In the genomic region with DNA sequence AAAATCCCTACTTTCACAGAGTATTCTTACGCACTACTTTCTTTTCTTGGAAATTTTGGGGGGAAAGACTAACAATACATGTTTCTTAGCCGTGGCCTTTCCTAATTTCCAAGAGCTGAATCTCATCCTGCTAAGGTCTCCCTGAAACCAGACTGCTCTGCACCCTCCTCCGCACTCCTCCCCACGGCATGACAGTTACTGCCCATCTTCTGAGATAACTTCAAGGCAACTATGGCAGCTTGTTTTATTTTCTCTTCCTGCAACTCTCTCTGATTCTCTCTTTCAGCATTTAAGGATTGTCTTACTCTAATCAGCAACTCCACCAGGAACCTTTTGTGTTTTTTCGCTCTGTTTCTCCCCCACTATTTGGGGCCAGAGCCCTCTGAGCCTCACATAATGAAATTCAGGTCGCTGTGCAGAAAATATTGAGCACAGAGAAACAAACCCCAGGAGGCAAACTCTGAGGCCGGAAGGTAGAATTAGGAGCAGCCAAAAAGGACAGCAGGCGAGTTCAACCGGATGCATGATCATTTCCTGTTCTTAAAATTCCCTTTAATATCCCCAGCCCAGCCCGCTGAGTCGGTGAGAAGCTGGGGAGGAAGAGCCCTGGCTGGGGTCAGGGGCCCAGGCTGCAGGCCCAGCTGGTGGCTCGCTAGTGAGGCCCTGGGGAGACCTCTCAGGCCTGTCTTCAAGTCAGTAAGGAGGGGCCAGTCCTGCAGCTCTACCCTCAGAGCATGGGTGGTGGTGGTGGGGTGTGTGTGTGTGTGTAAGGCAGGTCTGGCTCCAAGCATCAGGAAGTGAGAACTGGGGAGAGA, we compare ENCODE assay signal across 10 cellular contexts.
DNase-seq lines count a peak whose midpoint lies in the region; TF ChIP-seq lines count a peak whose summit lies in the region.
"Had no signal": no experiment of that assay in that cellular context is flagged by ENCODE, and none has a peak within 500 bp of the region (broad histone marks: within the 10 kb centered on the region; RNA-seq: fewer than 3 reads in every experiment).

No MANE protein-coding gene starts in this region.

- H3K9me3 ChIP-seq in thyroid gland = no peaks in the 10 kb centered on the region

- H3K36me3 ChIP-seq in thyroid gland = no peaks in the 10 kb centered on the region

- no peaks in the 10 kb centered on the region for H3K36me3 Mint-ChIP-seq in dendritic cell treated with granulocyte-macrophage colony-stimulating factor and Interleukin-4, amounts not matched to agents 40 ng/mL and 50 ng/mL, for 4 days (ENCODE audit: low read depth)
- H3K36me3 Mint-ChIP-seq in nephron (ENCODE audit: low read depth) = no peaks in the 10 kb centered on the region

- DNase-seq in CD1c-positive myeloid dendritic cell (ENCODE audit: extremely low spot score) (peak; percentile 10), NCI-H226 (peak; percentile 48), NCI-H2107 treated with DMSO at 0.1 percent for 48 hours (lab: John Stamatoyannopoulos, UW; ENCODE audit: unreplicated experiment) (no peak), thyroid gland (no peak), KG1 (lab: John Stamatoyannopoulos, UW) (no peak)
- no peak for DNase-seq in activated naive CD4-positive, alpha-beta T cell (lab: John Stamatoyannopoulos, UW)
- DNase-seq: DMS53 had no signal

- peak overlapping the region; percentile 56 for H3K27ac Mint-ChIP-seq in dendritic cell treated with granulocyte-macrophage colony-stimulating factor and Interleukin-4, amounts not matched to agents 40 ng/mL and 50 ng/mL, for 4 days
- peak overlapping the region; percentile 96 to 97 (median 96) for H3K27ac Mint-ChIP-seq in nephron
- H3K27ac Mint-ChIP-seq: stimulated activated naive CD8-positive, alpha-beta T cell treated with anti-CD3 and anti-CD28 coated beads, Interleukin-15, Interleukin-2, amounts not matched to agents 100 ng/mL and 50 ng/mL, for 24 hours had no signal

- no peak overlapping the region for H3K27ac ChIP-seq in thyroid gland

- no peak for TF ChIP-seq POLR2A in thyroid gland (IDR thresholded peaks at IDR 0.05)

- H3K9me3 Mint-ChIP-seq in dendritic cell treated with granulocyte-macrophage colony-stimulating factor and Interleukin-4, amounts not matched to agents 40 ng/mL and 50 ng/mL, for 4 days = no peaks in the 10 kb centered on the region
- no peaks in the 10 kb centered on the region for H3K9me3 Mint-ChIP-seq in nephron
- H3K9me3 Mint-ChIP-seq: stimulated activated naive CD8-positive, alpha-beta T cell treated with anti-CD3 and anti-CD28 coated beads, Interleukin-15, Interleukin-2, amounts not matched to agents 100 ng/mL and 50 ng/mL, for 24 hours had no signal

- peaks cover 12% of the 10 kb centered on the region for H3K27me3 Mint-ChIP-seq in dendritic cell treated with granulocyte-macrophage colony-stimulating factor and Interleukin-4, amounts not matched to agents 40 ng/mL and 50 ng/mL, for 4 days
- H3K27me3 Mint-ChIP-seq in nephron (ENCODE audit: low read depth) = peaks cover 7% of the 10 kb centered on the region

- 69 to 78% methylated on average over 12 of the region's 12 CpGs for WGBS in thyroid gland, 2 donors

- no peak overlapping the region for H3K4me3 Mint-ChIP-seq in dendritic cell treated with granulocyte-macrophage colony-stimulating factor and Interleukin-4, amounts not matched to agents 40 ng/mL and 50 ng/mL, for 4 days
- peak overlapping the region; percentile 2 to 34 (median 3) for H3K4me3 Mint-ChIP-seq in nephron
- H3K4me3 Mint-ChIP-seq: stimulated activated naive CD8-positive, alpha-beta T cell treated with anti-CD3 and anti-CD28 coated beads, Interleukin-15, Interleukin-2, amounts not matched to agents 100 ng/mL and 50 ng/mL, for 24 hours had no signal

- H3K4me1 Mint-ChIP-seq in dendritic cell treated with granulocyte-macrophage colony-stimulating factor and Interleukin-4, amounts not matched to agents 40 ng/mL and 50 ng/mL, for 4 days (ENCODE audit: low read depth) = peaks cover 50% of the 10 kb centered on the region
- H3K4me1 Mint-ChIP-seq in nephron = peaks cover 49% of the 10 kb centered on the region

- H3K27me3 ChIP-seq in thyroid gland = no peaks in the 10 kb centered on the region

- intact Hi-C loops in dendritic cell treated with granulocyte-macrophage colony-stimulating factor and Interleukin-4, amounts not matched to agents 40 ng/mL and 50 ng/mL, for 4 days (cut with micrococcal nuclease) = no loop called here
- intact Hi-C loops in thyroid gland (cut with DNase I) = no loop called here

- TF ChIP-seq CTCF in nephron (IDR thresholded peaks at IDR 0.05; ENCODE audit: unreplicated experiment in 3 of 3) (no peak), thyroid gland (IDR thresholded peaks at IDR 0.05) (no peak)

- H3K4me3 ChIP-seq in thyroid gland (replicated peaks in 1 of 3) = no peak overlapping the region

- H3K4me1 ChIP-seq in thyroid gland = peaks cover 0 to 37% of the 10 kb centered on the region in 2 donors

Comparison
In these comparisons a context has a peak if more than half of its experiments do, and no peak if none do; other contexts are left out.
1. DNase-seq: peak in CD1c-positive myeloid dendritic cell (single experiment) and NCI-H226 (single experiment); none in NCI-H2107 treated with DMSO at 0.1 percent for 48 hours (single experiment), activated naive CD4-positive, alpha-beta T cell (0 of 4), thyroid gland (0 of 2) and KG1 (single experiment).